Comparison of ENCODE assay signal across 8 cellular contexts in genomic region chr4:38132140-38132673, GRCh38.
DNase-seq lines count a peak whose midpoint lies in the region; ATAC-seq and TF ChIP-seq lines count a peak whose summit lies in the region.

No MANE protein-coding gene starts in this region.

- peak overlapping the region; percentile 1 for H2AFZ ChIP-seq in neuron (ENCODE audit: low read depth, low read length)

- H3K27me3 ChIP-seq in neuron (ENCODE audit: insufficient read depth, low read length): no peaks in the 10 kb centered on the region

- H3K4me3 ChIP-seq in epithelial cell of proximal tubule (ENCODE audit: low read depth, low read length) (no peak overlapping the region), neuron (ENCODE audit: low read length) (no peak overlapping the region)

- peaks cover 66% of the 10 kb centered on the region for H3K4me1 Mint-ChIP-seq in stimulated activated naive CD8-positive, alpha-beta T cell treated with anti-CD3 and anti-CD28 coated beads, Interleukin-15, amount 100 ng/mL, for 72 hours

- H3K27me3 Mint-ChIP-seq in stimulated activated naive CD8-positive, alpha-beta T cell treated with anti-CD3 and anti-CD28 coated beads, Interleukin-15, amount 100 ng/mL, for 72 hours: no peaks in the 10 kb centered on the region

- H3K36me3 ChIP-seq in neuron (ENCODE audit: insufficient read depth, low read length): peaks cover under 1% of the 10 kb centered on the region

- H3K4me1 ChIP-seq in neuron (ENCODE audit: insufficient read depth, low read length): peaks cover 36% of the 10 kb centered on the region

- in situ Hi-C loops in ACHN (cut with HindIII; ENCODE audit: low pct_ligation_motif_present, low pct_unique_long_range_greater_than_20kb, low sequenced_read_pairs): no loop called here

- no peak for TF ChIP-seq CTCF in epithelial cell of proximal tubule (conservative IDR thresholded peaks at IDR 0.05; ENCODE audit: low read depth, low read length)

- H3K4me3 Mint-ChIP-seq in stimulated activated naive CD8-positive, alpha-beta T cell treated with anti-CD3 and anti-CD28 coated beads, Interleukin-15, amount 100 ng/mL, for 72 hours: peak overlapping the region; percentile 71 to 81

- H3K9me3 Mint-ChIP-seq in stimulated activated naive CD8-positive, alpha-beta T cell treated with anti-CD3 and anti-CD28 coated beads, Interleukin-15, amount 100 ng/mL, for 72 hours: no peaks in the 10 kb centered on the region

- H3K9me3 ChIP-seq in neuron (ENCODE audit: low read length): no peaks in the 10 kb centered on the region

- DNase-seq in AG08396 (ENCODE audit: low spot score) (peak; percentile 62), epithelial cell of proximal tubule (ENCODE audit: low read depth) (peak; percentile 100), ACHN (no peak)
- DNase-seq in activated CD8-positive, alpha-beta memory T cell treated with anti-CD3 and anti-CD28 coated beads, Interleukin-2, amount 50 U/mL, for 1 hour (ENCODE audit: extremely low read depth): peak; percentile 52
- DNase-seq in stimulated activated naive CD8-positive, alpha-beta T cell treated with anti-CD3 and anti-CD28 coated beads, Interleukin-15, amount 100 ng/mL, for 72 hours: peak; percentile 75 to 84

- peak; percentile 78 for ATAC-seq in GM19452 (IDR thresholded peaks at IDR 0.05; ENCODE audit: unreplicated experiment)
- peak; percentile 53 for ATAC-seq in HG03558 (IDR thresholded peaks at IDR 0.05; ENCODE audit: extremely low read depth, unreplicated experiment)
- ATAC-seq in stimulated activated naive CD8-positive, alpha-beta T cell treated with anti-CD3 and anti-CD28 coated beads, Interleukin-15, amount 100 ng/mL, for 72 hours: peak; percentile 67

- peak overlapping the region; percentile 93 to 99 for H3K27ac Mint-ChIP-seq in stimulated activated naive CD8-positive, alpha-beta T cell treated with anti-CD3 and anti-CD28 coated beads, Interleukin-15, amount 100 ng/mL, for 72 hours
